In genomic region chr14:104821229-104821945, GRCh38 we compare ENCODE assay signal across 1 cellular context.
TF ChIP-seq lines count a peak whose summit lies in the region.

No MANE protein-coding gene starts in this region.

TF ChIP-seq in HepG2, 621 proteins besides CTCF, POLR2A, EP300 and RAD21 (continued from another document):
- TF ChIP-seq ZNF687 (CRISPR knock-in tag; IDR thresholded peaks at IDR 0.05) (peak; percentile 67), MXD1 (CRISPR knock-in tag; IDR thresholded peaks at IDR 0.05) (0 out of 2 replicates have a peak, but pooled peaks have one; percentile 8), ZNF362 (CRISPR knock-in tag; IDR thresholded peaks at IDR 0.05; ENCODE audit: borderline replicate concordance) (no peak), AHDC1 (CRISPR knock-in tag; IDR thresholded peaks at IDR 0.05; ENCODE audit: borderline replicate concordance) (no peak), ZFP91 (CRISPR knock-in tag; IDR thresholded peaks at IDR 0.05; ENCODE audit: borderline replicate concordance) (peak; percentile 52; the same call in 1 of the 2 replicates), SNAPC2 (CRISPR knock-in tag; IDR thresholded peaks at IDR 0.05) (no peak), ZNF234 (CRISPR knock-in tag; conservative IDR thresholded peaks at IDR 0.05) (no peak), ZNF670 (CRISPR knock-in tag; IDR thresholded peaks at IDR 0.05; ENCODE audit: borderline replicate concordance) (no peak), ZNF280D (CRISPR knock-in tag; IDR thresholded peaks at IDR 0.05) (no peak), RARA (CRISPR knock-in tag; IDR thresholded peaks at IDR 0.05) (no peak), SNRNP70 (IDR thresholded peaks at IDR 0.05; ENCODE audit: low read depth, low read length) (no peak), IKZF4 (CRISPR knock-in tag; IDR thresholded peaks at IDR 0.05; ENCODE audit: borderline replicate concordance, low read depth, not compliant biosample characterization) (no peak), MLX (CRISPR knock-in tag; IDR thresholded peaks at IDR 0.05) (no peak), ZNF292 (CRISPR knock-in tag; IDR thresholded peaks at IDR 0.05; ENCODE audit: borderline replicate concordance, low read depth) (0 out of 2 replicates have a peak, but pooled peaks have one; percentile 26), PCBP1 (IDR thresholded peaks at IDR 0.05; ENCODE audit: borderline replicate concordance, low read depth, low read length) (no peak), NFE2L2 (IDR thresholded peaks at IDR 0.05; ENCODE audit: low read length) (no peak), ZNF749 (CRISPR knock-in tag; IDR thresholded peaks at IDR 0.05; ENCODE audit: borderline replicate concordance) (no peak), PITX1 (CRISPR knock-in tag; IDR thresholded peaks at IDR 0.05) (0 out of 2 replicates have a peak, but pooled peaks have one; percentile 20), ZKSCAN1 (IDR thresholded peaks at IDR 0.05; ENCODE audit: low read length) (no peak), ZBTB1 (CRISPR knock-in tag; IDR thresholded peaks at IDR 0.05; ENCODE audit: borderline replicate concordance) (no peak), NFKB2 (CRISPR knock-in tag; IDR thresholded peaks at IDR 0.05; ENCODE audit: borderline replicate concordance) (no peak), TCF7L2 (IDR thresholded peaks at IDR 0.05; ENCODE audit: low read depth, low read length) (no peak), TIGD3 (CRISPR knock-in tag; IDR thresholded peaks at IDR 0.05; ENCODE audit: borderline replicate concordance) (0 out of 2 replicates have a peak, but pooled peaks have one; percentile 14), ZBTB26 (CRISPR knock-in tag; IDR thresholded peaks at IDR 0.05; ENCODE audit: borderline replicate concordance) (peak; percentile 8; the same call in 1 of the 2 replicates)
